Comparison of ENCODE assay signal across 18 cellular contexts in the genomic region with DNA sequence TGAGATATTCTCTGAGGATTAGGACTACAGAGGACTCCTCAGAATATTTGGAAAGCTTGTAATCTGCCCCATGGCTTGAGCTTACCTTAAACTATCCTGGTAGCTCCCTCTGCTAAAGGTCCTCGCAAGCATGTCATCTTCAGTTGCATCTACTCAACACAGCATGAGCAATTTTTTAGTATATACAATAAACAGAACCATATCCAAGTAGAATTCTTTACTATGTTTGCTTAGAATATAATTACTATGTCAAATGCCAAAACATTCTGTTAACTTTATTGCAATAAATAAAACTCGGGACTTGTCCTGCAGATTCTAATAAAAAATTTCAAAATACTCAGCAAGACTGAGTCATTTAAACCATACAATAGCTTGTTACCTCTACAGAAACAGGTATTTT.
DNase-seq lines count a peak whose midpoint lies in the region; ATAC-seq and TF ChIP-seq lines count a peak whose summit lies in the region.
"Had no signal": no experiment of that assay in that cellular context is flagged by ENCODE, and none has a peak within 500 bp of the region (broad histone marks: within the 10 kb centered on the region; RNA-seq: fewer than 3 reads in every experiment).

No MANE protein-coding gene starts in this region.

- no peak overlapping the region for H3K9ac ChIP-seq in PC-3 (ENCODE audit: low read length)
- H3K9ac ChIP-seq: BLaER1 treated with 17β-estradiol and CSF1 and Interleukin-3, amounts not matched to agents 10 nM and 100 nM had no signal

- H3K79me2 ChIP-seq in PC-3 (ENCODE audit: low read length) = no peaks in the 10 kb centered on the region

- ATAC-seq in PC-3 (peak; percentile 93), mucosa of descending colon (peak; percentile 24), GM19455 (IDR thresholded peaks at IDR 0.05; ENCODE audit: unreplicated experiment) (no peak)
- ATAC-seq: A549; CD8-positive, alpha-beta T cell; GM12878 had no signal

- H3K9me3 ChIP-seq in PC-3 (ENCODE audit: low read length) (no peaks in the 10 kb centered on the region), mucosa of descending colon (no peaks in the 10 kb centered on the region)
- H3K9me3 ChIP-seq: A549; BLaER1 treated with 17β-estradiol and CSF1 and Interleukin-3, amounts not matched to agents 10 nM and 100 nM; Caco-2 had no signal

- no peak overlapping the region for H3K4me3 ChIP-seq in LNCaP clone FGC (ENCODE audit: low read depth, low read length)
- H3K4me3 ChIP-seq in PC-3 (ENCODE audit: low read length) = no peak overlapping the region
- no peak overlapping the region for H3K4me3 ChIP-seq in mucosa of descending colon
- H3K4me3 ChIP-seq: A549; BLaER1 treated with 17β-estradiol and CSF1 and Interleukin-3, amounts not matched to agents 10 nM and 100 nM; GM12878 had no signal

- peak overlapping the region; percentile 42 for H3K27ac ChIP-seq in PC-3 (ENCODE audit: low read length)
- H3K27ac ChIP-seq: 22Rv1; A549; BLaER1 treated with 17β-estradiol and CSF1 and Interleukin-3, amounts not matched to agents 10 nM and 100 nM; C4-2B had no signal

- H2AFZ ChIP-seq in PC-3 (ENCODE audit: low read length) = no peak overlapping the region

- POLR2A ChIA-PET in PC-3 (lab: Charles Lee; ENCODE audit: unreplicated experiment) = no interaction called here

- H3K27me3 ChIP-seq in PC-3 (ENCODE audit: low read length) = no peaks in the 10 kb centered on the region
- H3K27me3 ChIP-seq: BLaER1 treated with 17β-estradiol and CSF1 and Interleukin-3, amounts not matched to agents 10 nM and 100 nM had no signal

- H3K9me2 ChIP-seq in PC-3 (replicated peaks; ENCODE audit: low read length) = 0 out of 2 replicates have a peak, but pooled peaks cover 4% of the 10 kb centered on the region

- intact Hi-C loops in PC-3 (cut with micrococcal nuclease) (loop anchor here (2.0 to 10.0 kb wide), 3 partner anchors 42 to 126 kb away; a partner anchor contains a TSS), mucosa of descending colon (cut with DNase I, micrococcal nuclease) (loop anchor here (10.0 kb wide), 2 partner anchors 136 to 166 kb away; no protein-coding TSS in a partner anchor)

- BruUV-seq in PC-3 (replicated peaks; lab: Mats Ljungman, UMichigan) = no TSS peak

- H3K4me1 ChIP-seq in PC-3 (ENCODE audit: insufficient read depth, low read length) (peaks cover 35% of the 10 kb centered on the region), mucosa of descending colon (ENCODE audit: low read depth) (no peaks in the 10 kb centered on the region)
- H3K4me1 ChIP-seq: A549, Caco-2 had no signal

- CTCF ChIA-PET in PC-3 (lab: Charles Lee) = interaction anchor here (0.5 to 1.3 kb wide), 3 partner anchors 15 to 164 kb away, joined by 3 to 10 read pairs (median 5); no protein-coding TSS in a partner anchor

- peak overlapping the region; percentile 1; the same call in 1 of the 2 replicates for H3K4me2 ChIP-seq in PC-3 (ENCODE audit: low read length)
- H3K4me2 ChIP-seq: A549; BLaER1 treated with 17β-estradiol and CSF1 and Interleukin-3, amounts not matched to agents 10 nM and 100 nM had no signal

- TF ChIP-seq CTCF in LNCaP clone FGC (IDR thresholded peaks at IDR 0.05; ENCODE audit: control insufficient read depth, extremely low read depth, insufficient read depth) (no peak), PC-3 (conservative IDR thresholded peaks at IDR 0.05; ENCODE audit: low read depth, low read length) (no peak), mucosa of descending colon (IDR thresholded peaks at IDR 0.05) (no peak)

- peak; percentile 53 for DNase-seq in LNCaP clone FGC (ENCODE audit: low read depth)
- DNase-seq in PC-3 = peak; percentile 74
- no peak for DNase-seq in mucosa of descending colon
- DNase-seq in activated CD8-positive, alpha-beta memory T cell treated with anti-CD3 and anti-CD28 coated beads for 24 hours = no peak
- DNase-seq: AML-193; Caco-2; Calu3; CD4-positive, alpha-beta T cell; CD8-positive, alpha-beta T cell; DND-41; EL; GDM1 had no signal

- no peaks in the 10 kb centered on the region for H4K20me1 ChIP-seq in PC-3 (ENCODE audit: low read length)
- H4K20me1 ChIP-seq: BLaER1 treated with 17β-estradiol and CSF1 and Interleukin-3, amounts not matched to agents 10 nM and 100 nM had no signal

- H3K36me3 ChIP-seq in PC-3 (ENCODE audit: low read depth, low read length) = no peaks in the 10 kb centered on the region
- H3K36me3 ChIP-seq in mucosa of descending colon (ENCODE audit: low read depth) = no peaks in the 10 kb centered on the region
- H3K36me3 ChIP-seq: BLaER1 treated with 17β-estradiol and CSF1 and Interleukin-3, amounts not matched to agents 10 nM and 100 nM had no signal

- no peaks in the 10 kb centered on the region for H3F3A ChIP-seq in PC-3 (ENCODE audit: low read length, unreplicated experiment)

Comparison
In these comparisons a context has a peak if more than half of its experiments do, and no peak if none do; other contexts are left out.
1. DNase-seq: peak in LNCaP clone FGC (single experiment) and PC-3 (single experiment); none in mucosa of descending colon (0 of 3) and activated CD8-positive, alpha-beta memory T cell treated with anti-CD3 and anti-CD28 coated beads for 24 hours (single experiment).